ENCODE assay signal across 8 cellular contexts in the genomic region with DNA sequence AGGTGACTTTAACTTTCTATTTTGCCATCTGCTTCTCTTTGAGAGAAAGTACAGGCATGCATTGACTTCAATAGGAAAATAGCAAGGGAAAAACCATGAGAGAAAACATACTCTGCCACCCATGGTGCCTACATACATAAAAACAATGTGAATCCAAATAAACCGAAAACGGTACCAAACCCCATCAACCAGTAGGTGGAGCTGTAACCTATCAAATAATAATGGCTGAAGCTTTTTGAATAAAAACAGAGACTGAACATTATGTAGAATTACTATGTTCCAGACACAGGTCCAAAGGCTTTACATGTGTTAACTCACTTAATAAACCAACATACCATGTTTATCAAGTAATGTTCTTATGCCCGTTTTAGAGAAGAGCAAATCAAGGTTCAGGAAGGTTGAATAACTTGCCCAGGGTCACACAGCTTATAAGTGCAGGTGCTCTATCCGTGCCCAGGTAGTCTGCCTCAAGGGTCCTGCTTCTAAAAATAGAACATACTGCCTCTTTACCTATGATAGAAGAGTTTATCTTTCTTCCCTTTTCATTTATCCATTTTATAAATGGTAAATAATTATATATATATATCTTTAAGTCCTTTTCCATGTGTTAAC.
DNase-seq lines count a peak whose midpoint lies in the region; ATAC-seq and TF ChIP-seq lines count a peak whose summit lies in the region.

No MANE protein-coding gene starts in this region.

- no peak overlapping the region for H3K27ac Mint-ChIP-seq in chondrocyte (ENCODE audit: unreplicated experiment)

- no peak overlapping the region for H3K4me3 Mint-ChIP-seq in chondrocyte (ENCODE audit: unreplicated experiment)

- no peaks in the 10 kb centered on the region for H3K9me3 Mint-ChIP-seq in chondrocyte (ENCODE audit: low read depth)

- H3K4me1 Mint-ChIP-seq in chondrocyte (ENCODE audit: low read depth): no peaks in the 10 kb centered on the region

- peak; percentile 55 for ATAC-seq in GM18502 (IDR thresholded peaks at IDR 0.05; ENCODE audit: poor library complexity, unreplicated experiment)
- ATAC-seq in HG03442 (IDR thresholded peaks at IDR 0.05; ENCODE audit: unreplicated experiment): peak; percentile 68
- no peak for ATAC-seq in activated CD4-positive, CD25-positive, alpha-beta regulatory T cell treated with anti-CD3 and anti-CD28 coated beads, Interleukin-2, amount 50 U/mL, for 24 hours
- ATAC-seq in GM21619 (IDR thresholded peaks at IDR 0.05; ENCODE audit: unreplicated experiment): no peak

- DNase-seq in AG10803 (ENCODE audit: low read depth) (peak; percentile 50), NCI-H748 treated with DMSO at 0.1 percent for 48 hours (lab: John Stamatoyannopoulos, UW) (peak; percentile 86), chondrocyte (ENCODE audit: low spot score) (no peak), lung microvascular endothelial cell (ENCODE audit: low read depth in 2 of 2) (peak; percentile 53 to 80)

- peak; percentile 86 for TF ChIP-seq CTCF in AG10803 (conservative IDR thresholded peaks at IDR 0.05; ENCODE audit: low read length)
- peak; percentile 93 for TF ChIP-seq CTCF in chondrocyte (IDR thresholded peaks at IDR 0.05)

- peaks cover 33% of the 10 kb centered on the region for H3K27me3 Mint-ChIP-seq in chondrocyte (ENCODE audit: low read depth)

- no peak overlapping the region for H3K4me3 ChIP-seq in AG10803 (ENCODE audit: low read length)

- peaks cover 2% of the 10 kb centered on the region for H3K36me3 Mint-ChIP-seq in chondrocyte (ENCODE audit: low read depth)

Comparison
In these comparisons a context has a peak if more than half of its experiments do, and no peak if none do; other contexts are left out.
1. ATAC-seq: peak in GM18502 (single experiment) and HG03442 (single experiment); none in activated CD4-positive, CD25-positive, alpha-beta regulatory T cell treated with anti-CD3 and anti-CD28 coated beads, Interleukin-2, amount 50 U/mL, for 24 hours (0 of 2) and GM21619 (single experiment).